17 cellular contexts compared by ENCODE assay signal in the genomic region with DNA sequence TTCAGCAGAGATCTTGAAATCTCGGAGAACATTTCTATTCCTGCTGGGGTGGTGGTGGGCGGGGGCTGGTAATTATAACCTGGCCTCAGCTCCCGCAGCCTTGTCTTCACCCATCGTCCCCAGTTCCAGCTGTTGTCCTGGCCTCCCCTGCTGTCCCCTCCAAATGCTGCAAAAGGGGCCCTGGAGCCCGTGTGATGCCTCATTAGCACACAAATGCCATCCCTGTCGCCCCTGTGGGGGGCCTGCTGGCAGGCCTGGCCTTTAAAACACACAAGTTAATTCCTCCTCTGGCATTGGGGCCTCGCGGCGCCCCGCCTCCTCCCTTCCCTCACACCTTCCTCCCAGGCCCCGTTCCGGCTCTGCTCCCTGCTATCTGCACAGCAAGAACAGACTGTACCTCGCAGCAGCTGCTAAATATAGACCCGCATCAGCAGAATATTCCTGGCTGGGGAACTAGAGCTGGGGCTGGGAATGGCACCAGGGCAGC.
DNase-seq lines count a peak whose midpoint lies in the region; ATAC-seq, FAIRE-seq and TF ChIP-seq lines count a peak whose summit lies in the region.
"Had no signal": no experiment of that assay in that cellular context is flagged by ENCODE, and none has a peak within 500 bp of the region (broad histone marks: within the 10 kb centered on the region; RNA-seq: fewer than 3 reads in every experiment).

No MANE protein-coding gene starts in this region.

- H3K36me3 ChIP-seq in H1 (ENCODE audit: control insufficient read depth in 2 of 4, insufficient read depth in 4 of 4, low read length in 3 of 4) (no peaks in the 10 kb centered on the region), thyroid gland (no peaks in the 10 kb centered on the region), MG63 (no peaks in the 10 kb centered on the region)
- H3K36me3 ChIP-seq: uterus had no signal

- peak overlapping the region in 1 of 4 experiments; percentile 8; a peak in 1 of 8 replicates for H3K4me3 ChIP-seq in H1 (ENCODE audit: extremely low read depth in 1 of 4, insufficient read depth in 2 of 4, low read depth in 3 of 4, low read length in 4 of 4)
- H3K4me3 ChIP-seq in thyroid gland (replicated peaks in 1 of 3) = no peak overlapping the region
- no peak overlapping the region for H3K4me3 ChIP-seq in MG63
- H3K4me3 ChIP-seq: GM12878, uterus had no signal

- TF ChIP-seq CTCF in H1 (IDR thresholded peaks at IDR 0.05; ENCODE audit: control extremely low read depth in 1 of 3, insufficient read depth in 1 of 3, low read depth in 1 of 3, low read length in 3 of 3) (no peak), thyroid gland (IDR thresholded peaks at IDR 0.05) (no peak)

- H2AK5ac ChIP-seq in H1 (ENCODE audit: low read depth, low read length) = no peak overlapping the region; the same call in 1 of the 2 replicates

- DNase-seq in NCI-H510A treated with DMSO at 0.1 percent for 48 hours (lab: John Stamatoyannopoulos, UW) = peak; percentile 33
- DNase-seq in H1 (ENCODE audit: low read depth in 1 of 2, low spot score in 2 of 2) = peak in 1 of 2 experiments; percentile 76
- peak; percentile 36 to 41 for DNase-seq in thyroid gland
- no peak for DNase-seq in MG63
- DNase-seq: activated CD4-positive, CD25-positive, alpha-beta regulatory T cell treated with anti-CD3 and anti-CD28 coated beads, Interleukin-2, amount 50 U/mL, for 72 hours; activated T-cell treated with anti-CD3 and anti-CD28 coated beads, Interleukin-2, amount 50 U/mL, for 1 hour; amniotic stem cell; islet precursor cell; KBM-7; NCI-H748 treated with DMSO at 0.1 percent for 48 hours; stimulated activated CD4-positive, alpha-beta T cell treated with anti-CD3 and anti-CD28 coated beads, Interleukin-4, amount 100 ng/mL, for 4 hours had no signal

- peak overlapping the region; percentile 49 to 53 for H3K4me2 ChIP-seq in H1 (ENCODE audit: insufficient read depth in 1 of 2, low read depth in 2 of 2, low read length in 2 of 2)

- CTCF ChIA-PET in H1 (lab: Charles Lee; ENCODE audit: partially characterized antibody) = interaction anchor here (0.8 to 1.2 kb wide), 2 partner anchors 47 to 93 kb away, joined by 3 read pairs; no protein-coding TSS in a partner anchor

- no peak for TF ChIP-seq EP300 in H1 (IDR thresholded peaks at IDR 0.05; ENCODE audit: borderline replicate concordance in 1 of 2, low read depth in 2 of 2, low read length in 2 of 2)

- no peak overlapping the region for H2BK120ac ChIP-seq in H1 (replicated peaks; ENCODE audit: low read depth, low read length)

- H3K23ac ChIP-seq in H1 (ENCODE audit: insufficient read length) = no peak overlapping the region

- H4K8ac ChIP-seq in H1 (ENCODE audit: extremely low read depth, insufficient read depth, low read length) = no peak overlapping the region

- H3K79me1 ChIP-seq in H1 (ENCODE audit: low read depth, low read length) = no peaks in the 10 kb centered on the region

- no peak overlapping the region for H4K5ac ChIP-seq in H1 (ENCODE audit: insufficient read length, low read depth, low read length)

- H3K14ac ChIP-seq in H1 (ENCODE audit: insufficient read length) = no peak overlapping the region

- intact Hi-C loops in thyroid gland (cut with DNase I) = no loop called here

- no peaks in the 10 kb centered on the region for H3K27me3 ChIP-seq in H1 (replicated peaks in 1 of 4; ENCODE audit: control insufficient read depth in 3 of 4, extremely low read depth in 1 of 4, insufficient read depth in 3 of 4, low read length in 3 of 4)
- peaks cover 2% of the 10 kb centered on the region for H3K27me3 ChIP-seq in layer of hippocampus (ENCODE audit: control insufficient read depth, insufficient read depth, low read length)
- no peaks in the 10 kb centered on the region for H3K27me3 ChIP-seq in thyroid gland
- H3K27me3 ChIP-seq in MG63 = peaks cover 10% of the 10 kb centered on the region

- no peaks in the 10 kb centered on the region for H3K79me2 ChIP-seq in H1 (ENCODE audit: control insufficient read depth in 1 of 2, insufficient read depth in 2 of 2, low read length in 2 of 2)

- no peak overlapping the region for H3K4ac ChIP-seq in H1 (replicated peaks; ENCODE audit: insufficient read length, low read depth, low read length)

- TF ChIP-seq POLR2A in H1 (IDR thresholded peaks at IDR 0.05; ENCODE audit: control extremely low read depth in 1 of 2, low read depth in 2 of 2, low read length in 2 of 2) (no peak), thyroid gland (IDR thresholded peaks at IDR 0.05) (no peak)

- H2BK12ac ChIP-seq in H1 (ENCODE audit: low read depth, low read length) = 0 out of 2 replicates have a peak overlapping the region, but pooled peaks have one; percentile 62

- H4K20me1 ChIP-seq in H1 (replicated peaks in 1 of 2; ENCODE audit: control insufficient read depth in 1 of 2, insufficient read depth in 2 of 2, low read length in 2 of 2) = no peaks in the 10 kb centered on the region

- TF ChIP-seq RAD21 in H1 (IDR thresholded peaks at IDR 0.05 in 1 of 2, conservative IDR thresholded peaks at IDR 0.05 in 1 of 2; ENCODE audit: low read depth in 2 of 2, low read length in 2 of 2) = no peak

- H2BK20ac ChIP-seq in H1 (ENCODE audit: low read length) = no peak overlapping the region

- H3K9me3 ChIP-seq in H1 (ENCODE audit: insufficient read depth in 2 of 2, low read depth in 1 of 2, low read length in 1 of 2) = no peaks in the 10 kb centered on the region; a peak in 1 of 4 replicates
- no peaks in the 10 kb centered on the region for H3K9me3 ChIP-seq in thyroid gland
- no peaks in the 10 kb centered on the region for H3K9me3 ChIP-seq in MG63
- H3K9me3 ChIP-seq: uterus had no signal

- H2BK15ac ChIP-seq in H1 (ENCODE audit: low read length) = peak overlapping the region; percentile 75

- no peak for ATAC-seq in HG02981 (IDR thresholded peaks at IDR 0.05; ENCODE audit: unreplicated experiment)
- no peak for ATAC-seq in HG03521 (IDR thresholded peaks at IDR 0.05; ENCODE audit: unreplicated experiment)
- ATAC-seq: GM12878; stimulated activated effector memory CD8-positive, alpha-beta T cell treated with anti-CD3 and anti-CD28 coated beads, Interleukin-12 subunit alpha, Interleukin-12 subunit beta, amount 100 ng/mL, for 72 hours had no signal

- H4K91ac ChIP-seq in H1 (replicated peaks; ENCODE audit: insufficient read length, low read length) = peak overlapping the region; percentile 25

- 20% methylated on average over 14 of the region's 14 CpGs; no CpG with 5 or more reads in 1 of the 2 experiments for WGBS in H1 (ENCODE audit: extremely low coverage in 1 of 2, insufficient coverage in 1 of 2, insufficient read length in 1 of 2, insufficient replicate concordance in 2 of 2, low coverage in 1 of 2, low lambda C conversion rate in 2 of 2, missing lambda C conversion rate in 1 of 2), 2 experiments
- 36 to 44% methylated on average over 6 to 14 of the region's 14 CpGs for WGBS in thyroid gland, 2 donors

- no peak overlapping the region for H3K56ac ChIP-seq in H1 (replicated peaks; ENCODE audit: insufficient read length, low read depth, low read length)

- H3K27ac ChIP-seq in H1 (ENCODE audit: low read depth, low read length) (no peak overlapping the region), layer of hippocampus (ENCODE audit: low read depth, low read length) (peak overlapping the region; percentile 55), thyroid gland (no peak overlapping the region)
- H3K27ac ChIP-seq: uterus had no signal

- H3K9ac ChIP-seq in H1 (replicated peaks in 1 of 4; ENCODE audit: extremely low read depth in 1 of 4, low read depth in 3 of 4, low read length in 3 of 4) = 0 out of 7 replicates have a peak overlapping the region, but pooled peaks of 1 of the 4 experiments have one; percentile 5

- peaks cover 19 to 34% (median 26%) of the 10 kb centered on the region in 4 experiments for H3K4me1 ChIP-seq in H1 (replicated peaks in 1 of 4; ENCODE audit: control insufficient read depth in 3 of 4, insufficient read depth in 4 of 4, low read length in 3 of 4)
- no peaks in the 10 kb centered on the region for H3K4me1 ChIP-seq in thyroid gland
- H3K4me1 ChIP-seq: uterus had no signal

- peaks cover under 1% of the 10 kb centered on the region; the same call in 1 of the 2 replicates for H3K23me2 ChIP-seq in H1 (ENCODE audit: low read depth, low read length)

- POLR2A ChIA-PET in H1 (lab: Charles Lee; ENCODE audit: partially characterized antibody) = interaction anchor here (0.7 kb wide), 1 partner anchor 16 kb away, joined by 3 read pairs; no protein-coding TSS in a partner anchor

- peak overlapping the region; percentile 85 for H3K18ac ChIP-seq in H1 (ENCODE audit: extremely low read depth, low read length)

- no peak overlapping the region for H2AFZ ChIP-seq in H1 (ENCODE audit: low read length)

- peak overlapping the region; percentile 67; the same call in 1 of the 2 replicates for H2BK5ac ChIP-seq in H1 (ENCODE audit: low read depth, low read length)

- no peak for FAIRE-seq in H1 (lab: Jason Lieb, UNC)
- FAIRE-seq: GM12878 had no signal

TF ChIP-seq in H1, 55 proteins besides CTCF, POLR2A, EP300 and RAD21 (continues in another document):
- TF ChIP-seq, protein P1, sequence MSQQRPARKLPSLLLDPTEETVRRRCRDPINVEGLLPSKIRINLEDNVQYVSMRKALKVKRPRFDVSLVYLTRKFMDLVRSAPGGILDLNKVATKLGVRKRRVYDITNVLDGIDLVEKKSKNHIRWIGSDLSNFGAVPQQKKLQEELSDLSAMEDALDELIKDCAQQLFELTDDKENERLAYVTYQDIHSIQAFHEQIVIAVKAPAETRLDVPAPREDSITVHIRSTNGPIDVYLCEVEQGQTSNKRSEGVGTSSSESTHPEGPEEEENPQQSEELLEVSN (IDR thresholded peaks at IDR 0.05) = peak; percentile 75
- TF ChIP-seq CTBP2 (IDR thresholded peaks at IDR 0.05; ENCODE audit: borderline replicate concordance, insufficient read depth, insufficient read length, low read length) (no peak), TBP (IDR thresholded peaks at IDR 0.05; ENCODE audit: low read depth, low read length) (no peak), NANOG (IDR thresholded peaks at IDR 0.05; ENCODE audit: insufficient read depth, low read depth, low read length, poor library complexity, severe bottlenecking) (no peak), TCF12 (IDR thresholded peaks at IDR 0.05; ENCODE audit: low read depth, low read length) (peak; percentile 56; the same call in 1 of the 2 replicates), SP1 (IDR thresholded peaks at IDR 0.05; ENCODE audit: low read depth, low read length) (0 out of 2 replicates have a peak, but pooled peaks have one; percentile 22)
- TF ChIP-seq, protein P2, sequence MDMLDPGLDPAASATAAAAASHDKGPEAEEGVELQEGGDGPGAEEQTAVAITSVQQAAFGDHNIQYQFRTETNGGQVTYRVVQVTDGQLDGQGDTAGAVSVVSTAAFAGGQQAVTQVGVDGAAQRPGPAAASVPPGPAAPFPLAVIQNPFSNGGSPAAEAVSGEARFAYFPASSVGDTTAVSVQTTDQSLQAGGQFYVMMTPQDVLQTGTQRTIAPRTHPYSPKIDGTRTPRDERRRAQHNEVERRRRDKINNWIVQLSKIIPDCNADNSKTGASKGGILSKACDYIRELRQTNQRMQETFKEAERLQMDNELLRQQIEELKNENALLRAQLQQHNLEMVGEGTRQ (IDR thresholded peaks at IDR 0.05; ENCODE audit: low read length) = no peak
- TF ChIP-seq, protein P3, sequence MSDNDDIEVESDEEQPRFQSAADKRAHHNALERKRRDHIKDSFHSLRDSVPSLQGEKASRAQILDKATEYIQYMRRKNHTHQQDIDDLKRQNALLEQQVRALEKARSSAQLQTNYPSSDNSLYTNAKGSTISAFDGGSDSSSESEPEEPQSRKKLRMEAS (IDR thresholded peaks at IDR 0.05) = peak; percentile 52
